1 cellular context compared by ENCODE assay signal in genomic region chr12:6066651-6067050, GRCh38.
TF ChIP-seq lines count a peak whose summit lies in the region.

No MANE protein-coding gene starts in this region.

TF ChIP-seq in IMR-90, 13 proteins besides CTCF, POLR2A, EP300 and RAD21:
- TF ChIP-seq NFE2L2 (IDR thresholded peaks at IDR 0.05; ENCODE audit: low read depth, low read length) (no peak), CHD1 (IDR thresholded peaks at IDR 0.05; ENCODE audit: low read depth, low read length) (no peak), MAZ (IDR thresholded peaks at IDR 0.05; ENCODE audit: borderline replicate concordance, low read depth, low read length) (no peak), RCOR1 (IDR thresholded peaks at IDR 0.05; ENCODE audit: insufficient replicate concordance, low read length) (no peak), FOS (IDR thresholded peaks at IDR 0.05; ENCODE audit: low read depth, low read length) (no peak), BHLHE40 (IDR thresholded peaks at IDR 0.05; ENCODE audit: low read depth, low read length) (no peak), USF2 (IDR thresholded peaks at IDR 0.05; ENCODE audit: low read depth, low read length) (no peak), MAFK (IDR thresholded peaks at IDR 0.05; ENCODE audit: low read depth, low read length) (no peak), ELK1 (IDR thresholded peaks at IDR 0.05; ENCODE audit: borderline replicate concordance, low read depth, low read length) (no peak), RFX5 (IDR thresholded peaks at IDR 0.05; ENCODE audit: low read depth, low read length) (no peak), SMC3 (IDR thresholded peaks at IDR 0.05; ENCODE audit: low read depth, low read length) (no peak), CEBPB (IDR thresholded peaks at IDR 0.05; ENCODE audit: low read depth, low read length) (no peak), MXI1 (IDR thresholded peaks at IDR 0.05; ENCODE audit: borderline replicate concordance, low read depth, low read length) (no peak)
